ENCODE assay signal across 8 cellular contexts in genomic region chr16:28923652-28924398, GRCh38. TPM values are rescaled to one million over a fixed set of nuclear protein-coding genes. Genes with fewer than 3 reads are reported as not detected.
DNase-seq lines count a peak whose midpoint lies in the region; ATAC-seq, FAIRE-seq and TF ChIP-seq lines count a peak whose summit lies in the region.

No MANE protein-coding gene starts in this region.

- no peak overlapping the region for H3K9ac ChIP-seq in endothelial cell of umbilical vein (replicated peaks; ENCODE audit: extremely low read depth, insufficient read depth, low read length)

- H3K27me3 ChIP-seq in right atrium auricular region: no peaks in the 10 kb centered on the region
- no peaks in the 10 kb centered on the region for H3K27me3 ChIP-seq in endothelial cell of umbilical vein (ENCODE audit: control insufficient read depth in 2 of 2, insufficient read depth in 2 of 2, low read length in 2 of 2)
- H3K27me3 ChIP-seq in sigmoid colon: no peaks in the 10 kb centered on the region

- CTCF ChIA-PET in endothelial cell of umbilical vein (lab: Charles Lee): interaction anchor here (1.0 to 2.2 kb wide), 3 partner anchors 12 to 21 kb away, joined by 4 to 8 read pairs (median 5); no protein-coding TSS in a partner anchor

- H3K4me1 ChIP-seq in right atrium auricular region (peaks cover 0 to 14% of the 10 kb centered on the region in 2 donors), endothelial cell of umbilical vein (ENCODE audit: control insufficient read depth, extremely low read depth, insufficient read depth, low read length) (no peaks in the 10 kb centered on the region), sigmoid colon (peaks cover 0 to 12% (median 9%) of the 10 kb centered on the region in 4 donors)

- H3K4me2 ChIP-seq in endothelial cell of umbilical vein (ENCODE audit: insufficient read depth, low read length): no peak overlapping the region

- no peaks in the 10 kb centered on the region for H3K9me3 ChIP-seq in right atrium auricular region
- H3K9me3 ChIP-seq in endothelial cell of umbilical vein (replicated peaks; ENCODE audit: control insufficient read depth, insufficient read depth, low read length): no peaks in the 10 kb centered on the region
- no peaks in the 10 kb centered on the region for H3K9me3 ChIP-seq in sigmoid colon

- FAIRE-seq in endothelial cell of umbilical vein (lab: Jason Lieb, UNC): no peak

- H2AFZ ChIP-seq in endothelial cell of umbilical vein (ENCODE audit: low read depth, low read length): no peak overlapping the region

- TF ChIP-seq CTCF in right atrium auricular region (IDR thresholded peaks at IDR 0.05) (no peak), endothelial cell of umbilical vein (IDR thresholded peaks at IDR 0.05; ENCODE audit: extremely low read depth in 1 of 2, insufficient read depth in 1 of 2, low read depth in 1 of 2, low read length in 2 of 2) (no peak), sigmoid colon (IDR thresholded peaks at IDR 0.05) (no peak)

- TF ChIP-seq POLR2A in endothelial cell of umbilical vein (IDR thresholded peaks at IDR 0.05; ENCODE audit: low read depth, low read length) (no peak), sigmoid colon (IDR thresholded peaks at IDR 0.05) (no peak), erythroblast (IDR thresholded peaks at IDR 0.05; ENCODE audit: low read length) (no peak)

- POLR2A ChIA-PET in endothelial cell of umbilical vein (lab: Charles Lee): no interaction called here

- H3K79me2 ChIP-seq in endothelial cell of umbilical vein (ENCODE audit: control insufficient read depth, insufficient read depth, low read length): no peaks in the 10 kb centered on the region

- BruUV-seq in endothelial cell of umbilical vein (replicated peaks; lab: Mats Ljungman, UMichigan): TSS peak; percentile 22

- H3K36me3 ChIP-seq in right atrium auricular region: peaks cover 9% of the 10 kb centered on the region
- peaks cover 0 to 7% of the 10 kb centered on the region in 2 experiments for H3K36me3 ChIP-seq in endothelial cell of umbilical vein (ENCODE audit: control insufficient read depth in 2 of 2, extremely low read depth in 1 of 2, insufficient read depth in 2 of 2, low read length in 2 of 2)
- H3K36me3 ChIP-seq in sigmoid colon: peaks cover 0 to 12% (median 7%) of the 10 kb centered on the region in 4 donors

- dilution Hi-C loops in endothelial cell of umbilical vein (cut with MboI; ENCODE audit: extremely low pct_ligation_motif_present, low sequenced_read_pairs): no loop called here

- H3K4me3 ChIP-seq in right atrium auricular region: peak overlapping the region in 1 of 2 donors; percentile 94
- no peak overlapping the region for H3K4me3 ChIP-seq in endothelial cell of umbilical vein (replicated peaks in 1 of 3; ENCODE audit: insufficient read depth in 1 of 3, low read depth in 1 of 3, low read length in 3 of 3)
- H3K4me3 ChIP-seq in sigmoid colon: peak overlapping the region in 2 of 4 donors; percentile 61 to 83

- intact Hi-C loops in Right ventricle myocardium superior (cut with DNase I): no loop called here
- intact Hi-C loops in endothelial cell of umbilical vein (cut with micrococcal nuclease): loop anchor here (2.0 kb wide), 1 partner anchor 61 kb away; the partner anchor contains the start of gene SH2B1
- intact Hi-C loops in sigmoid colon (cut with DNase I): loop anchor here (5.0 kb wide), 1 partner anchor 42 kb away; no protein-coding TSS in a partner anchor

- ATAC-seq in Right ventricle myocardium superior (ENCODE audit: poor library complexity) (no peak), HG02798 (IDR thresholded peaks at IDR 0.05; ENCODE audit: poor library complexity, unreplicated experiment) (peak; percentile 51)

- H3K9me1 ChIP-seq in endothelial cell of umbilical vein (replicated peaks; ENCODE audit: control insufficient read depth, extremely low read depth, insufficient read depth, low read length): no peaks in the 10 kb centered on the region

- H4K20me1 ChIP-seq in endothelial cell of umbilical vein (replicated peaks; ENCODE audit: control insufficient read depth, extremely low read depth, insufficient read depth, low read length): no peaks in the 10 kb centered on the region

- WGBS in sigmoid colon, 2 donors: 16 to 48% methylated on average over 13 of the region's 13 CpGs

- no peak for DNase-seq in right atrium auricular region (ENCODE audit: low spot score)
- DNase-seq in Right ventricle myocardium superior: no peak
- DNase-seq in NOMO-1 treated with DMSO at 0.1 percent for 48 hours (lab: John Stamatoyannopoulos, UW; ENCODE audit: unreplicated experiment): peak; percentile 88
- no peak for DNase-seq in endothelial cell of umbilical vein (ENCODE audit: low read depth, low spot score)
- DNase-seq in sigmoid colon: no peak
- DNase-seq in erythroblast (lab: John Stamatoyannopoulos, UW): no peak
- DNase-seq in activated CD4-positive, CD25-positive, alpha-beta regulatory T cell treated with anti-CD3 and anti-CD28 coated beads, Interleukin-2, amount 50 U/mL, for 72 hours: no peak

- H3K27ac ChIP-seq in right atrium auricular region: peak overlapping the region; percentile 98 to 99
- H3K27ac ChIP-seq in endothelial cell of umbilical vein (ENCODE audit: insufficient read depth, low read depth, low read length): no peak overlapping the region
- H3K27ac ChIP-seq in sigmoid colon: peak overlapping the region; percentile 89 to 98 (median 98)

- no peak for TF ChIP-seq EP300 in sigmoid colon (IDR thresholded peaks at IDR 0.05)

RNA-seq across cellular contexts. Expression of gene RABEP2, which starts 1.2 kb away (rescaled TPM):
- total RNA-seq in right atrium auricular region (10 to 100 TPM; 18.2 to 22.5 TPM), Right ventricle myocardium superior (18.2 TPM), endothelial cell of umbilical vein (36.0 and 37.4 TPM in 2 replicates), sigmoid colon (10 to 100 TPM in 3 of 4 donors, 1 to 10 TPM in 1; 9.9 to 43.2 (median 15.0) TPM)
- polyA plus RNA-seq in endothelial cell of umbilical vein (25.9 and 27.3 TPM in 2 replicates), sigmoid colon (10 to 100 TPM; 30.0 to 48.7 (median 35.4) TPM)
- 19.0 and 28.9 TPM in 2 replicates for polyA plus RNA-seq in endothelial cell of umbilical vein (2011; cell fraction: cytosol; rRNA removed)
- 35.6 and 42.8 TPM in 2 replicates for polyA plus RNA-seq in endothelial cell of umbilical vein (2011; cell fraction: nucleus; rRNA removed)
- 15.3 and 19.3 TPM in 2 replicates for polyA plus RNA-seq in endothelial cell of umbilical vein (2012)
- 11.4 and 13.6 TPM in 2 replicates for polyA minus RNA-seq in endothelial cell of umbilical vein
- polyA minus RNA-seq in endothelial cell of umbilical vein (2011; cell fraction: cytosol; rRNA and poly(A)+ RNA removed): 5.3 TPM
- 7.4 and 16.4 TPM in 2 replicates for polyA minus RNA-seq in endothelial cell of umbilical vein (2011; cell fraction: nucleus; rRNA and poly(A)+ RNA removed)

RNA-seq across cellular contexts. Expression of gene CD19, which starts 7.9 kb away (rescaled TPM):
- total RNA-seq in right atrium auricular region: under 1 TPM in 1 of 2 donors, not detected in 1; 0.24 TPM
- total RNA-seq in Right ventricle myocardium superior: not detected
- not detected in 2 replicates for total RNA-seq in endothelial cell of umbilical vein
- 0.06 TPM in 2 replicates for polyA plus RNA-seq in endothelial cell of umbilical vein
- 0.03 TPM in 1 of 2 replicates, not detected in the other for polyA plus RNA-seq in endothelial cell of umbilical vein (2011; cell fraction: cytosol; rRNA removed)
- polyA plus RNA-seq in endothelial cell of umbilical vein (2011; cell fraction: nucleus; rRNA removed): not detected in 2 replicates
- polyA plus RNA-seq in endothelial cell of umbilical vein (2012): 0.16 TPM in 1 of 2 replicates, not detected in the other
- not detected in 2 replicates for polyA minus RNA-seq in endothelial cell of umbilical vein
- polyA minus RNA-seq in endothelial cell of umbilical vein (2011; cell fraction: cytosol; rRNA and poly(A)+ RNA removed): not detected
- not detected in 2 replicates for polyA minus RNA-seq in endothelial cell of umbilical vein (2011; cell fraction: nucleus; rRNA and poly(A)+ RNA removed)
- not detected for total RNA-seq in sigmoid colon
- 10 to 100 TPM in 1 of 3 donors, 1 to 10 TPM in 1, not detected in 1; 1.4 to 45.9 TPM for polyA plus RNA-seq in sigmoid colon

RNA-seq across cellular contexts. Expression of gene NFATC2IP, which starts 26.9 kb away (rescaled TPM):
- total RNA-seq in right atrium auricular region (10 to 100 TPM; 10.6 to 13.0 TPM), Right ventricle myocardium superior (15.8 TPM), endothelial cell of umbilical vein (64.8 and 69.6 TPM in 2 replicates), sigmoid colon (10 to 100 TPM; 17.4 to 32.4 (median 22.3) TPM)
- polyA plus RNA-seq in endothelial cell of umbilical vein (60.8 and 64.1 TPM in 2 replicates), sigmoid colon (10 to 100 TPM; 12.6 to 42.5 (median 16.2) TPM)
- polyA plus RNA-seq in endothelial cell of umbilical vein (2011; cell fraction: cytosol; rRNA removed): 25.0 and 33.6 TPM in 2 replicates
- 251 and 257 TPM in 2 replicates for polyA plus RNA-seq in endothelial cell of umbilical vein (2011; cell fraction: nucleus; rRNA removed)
- 32.1 and 39.0 TPM in 2 replicates for polyA plus RNA-seq in endothelial cell of umbilical vein (2012)
- 77.2 and 88.0 TPM in 2 replicates for polyA minus RNA-seq in endothelial cell of umbilical vein
- 15.9 TPM for polyA minus RNA-seq in endothelial cell of umbilical vein (2011; cell fraction: cytosol; rRNA and poly(A)+ RNA removed)
- 67.1 and 91.5 TPM in 2 replicates for polyA minus RNA-seq in endothelial cell of umbilical vein (2011; cell fraction: nucleus; rRNA and poly(A)+ RNA removed)

RNA-seq across cellular contexts. Expression of gene ATP2A1, which starts 45.5 kb away (rescaled TPM):
- under 1 TPM in 1 of 2 donors, not detected in 1; 0.26 TPM for total RNA-seq in right atrium auricular region
- not detected for total RNA-seq in Right ventricle myocardium superior
- 2.3 and 2.5 TPM in 2 replicates for total RNA-seq in endothelial cell of umbilical vein
- 1.2 TPM in 2 replicates for polyA plus RNA-seq in endothelial cell of umbilical vein
- polyA plus RNA-seq in endothelial cell of umbilical vein (2011; cell fraction: cytosol; rRNA removed): 0.28 and 0.37 TPM in 2 replicates
- polyA plus RNA-seq in endothelial cell of umbilical vein (2011; cell fraction: nucleus; rRNA removed): 8.1 and 9.3 TPM in 2 replicates
- polyA plus RNA-seq in endothelial cell of umbilical vein (2012): 3.7 and 6.1 TPM in 2 replicates
- 0.40 and 1.5 TPM in 2 replicates for polyA minus RNA-seq in endothelial cell of umbilical vein
- polyA minus RNA-seq in endothelial cell of umbilical vein (2011; cell fraction: cytosol; rRNA and poly(A)+ RNA removed): not detected
- 2.6 and 3.6 TPM in 2 replicates for polyA minus RNA-seq in endothelial cell of umbilical vein (2011; cell fraction: nucleus; rRNA and poly(A)+ RNA removed)
- total RNA-seq in sigmoid colon: under 1 TPM in 2 of 4 donors, not detected in 2; 0.36 to 0.49 TPM
- 1 to 10 TPM in 2 of 3 donors, not detected in 1; 1.2 to 1.6 TPM for polyA plus RNA-seq in sigmoid colon

RNA-seq across cellular contexts. Expression of gene SPNS1, which starts 50.8 kb away (rescaled TPM):
- total RNA-seq in right atrium auricular region (10 to 100 TPM; 11.9 to 12.8 TPM), Right ventricle myocardium superior (15.3 TPM), endothelial cell of umbilical vein (63.7 and 65.2 TPM in 2 replicates), sigmoid colon (10 to 100 TPM; 14.3 to 30.5 (median 14.7) TPM)
- polyA plus RNA-seq in endothelial cell of umbilical vein (133 and 164 TPM in 2 replicates), sigmoid colon (10 to 100 TPM in 2 of 3 donors, 1 to 10 TPM in 1; 6.6 to 40.2 (median 14.1) TPM)
- polyA plus RNA-seq in endothelial cell of umbilical vein (2011; cell fraction: cytosol; rRNA removed): 39.7 and 59.8 TPM in 2 replicates
- polyA plus RNA-seq in endothelial cell of umbilical vein (2011; cell fraction: nucleus; rRNA removed): 77.3 and 87.0 TPM in 2 replicates
- 45.4 and 53.9 TPM in 2 replicates for polyA plus RNA-seq in endothelial cell of umbilical vein (2012)
- polyA minus RNA-seq in endothelial cell of umbilical vein: 67.6 and 79.9 TPM in 2 replicates
- 45.2 TPM for polyA minus RNA-seq in endothelial cell of umbilical vein (2011; cell fraction: cytosol; rRNA and poly(A)+ RNA removed)
- 18.5 and 26.3 TPM in 2 replicates for polyA minus RNA-seq in endothelial cell of umbilical vein (2011; cell fraction: nucleus; rRNA and poly(A)+ RNA removed)
